In the genomic region with DNA sequence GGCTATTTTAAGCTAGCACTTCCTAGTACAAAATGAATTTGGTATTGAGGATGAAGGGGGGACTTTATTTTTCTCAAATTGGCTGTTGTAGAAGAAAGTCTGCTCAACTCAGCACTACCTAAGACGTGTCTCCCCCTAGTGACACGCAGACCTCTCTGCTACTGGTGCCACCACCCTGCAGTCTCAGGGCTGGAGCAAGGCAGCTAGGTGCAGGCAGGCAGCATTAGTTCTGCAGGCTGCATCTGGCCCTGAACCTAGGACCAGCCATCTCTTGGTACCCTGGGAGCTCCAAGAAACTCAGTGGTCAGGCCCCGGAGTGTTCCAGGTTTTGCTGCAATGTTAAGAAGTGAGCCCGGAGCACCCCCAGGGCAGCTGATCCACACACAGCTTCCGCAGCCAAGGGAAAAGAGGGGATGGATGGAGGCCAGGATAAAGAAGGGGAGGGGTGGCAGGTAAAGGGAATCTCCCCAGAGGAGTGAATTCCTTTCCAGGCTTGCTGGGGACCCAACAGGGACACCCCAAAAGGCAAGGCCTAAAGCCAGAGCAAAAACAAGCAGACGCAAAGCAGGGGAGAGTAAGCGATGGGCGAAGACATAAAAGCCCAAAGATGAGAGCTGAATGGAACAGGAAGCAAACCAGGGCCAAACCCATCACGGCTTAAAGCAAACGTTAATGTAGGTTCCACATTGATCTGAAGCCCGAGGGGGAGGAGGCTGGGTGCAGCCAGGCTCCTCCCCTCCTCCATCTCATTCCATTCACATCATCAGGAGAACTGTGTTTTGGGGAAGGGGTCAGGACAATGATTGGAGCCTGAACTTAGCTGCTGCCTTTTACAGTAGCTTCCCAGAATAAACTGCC, we compare ENCODE assay signal across 9 cellular contexts.
DNase-seq lines count a peak whose midpoint lies in the region; ATAC-seq, FAIRE-seq and TF ChIP-seq lines count a peak whose summit lies in the region.
"Had no signal": no experiment of that assay in that cellular context is flagged by ENCODE, and none has a peak within 500 bp of the region (broad histone marks: within the 10 kb centered on the region; RNA-seq: fewer than 3 reads in every experiment).

No MANE protein-coding gene starts in this region.

- H3K27ac ChIP-seq in astrocyte (ENCODE audit: low read depth, low read length) (peak overlapping the region; percentile 80), keratinocyte (ENCODE audit: control insufficient read depth, insufficient read depth, low read length) (no peak overlapping the region), uterus (peak overlapping the region; percentile 51 to 78)

- H3K27me3 ChIP-seq in astrocyte (ENCODE audit: insufficient read depth, low read length) (no peaks in the 10 kb centered on the region), keratinocyte (ENCODE audit: control insufficient read depth, extremely low read depth, insufficient read depth, low read length) (no peaks in the 10 kb centered on the region), uterus (no peaks in the 10 kb centered on the region)

- intact Hi-C loops in activated CD4-positive, alpha-beta memory T cell treated with anti-CD3 and anti-CD28 coated beads for 36 hours (cut with micrococcal nuclease): loop anchor here (5.0 kb wide), 1 partner anchor 345 kb away; no protein-coding TSS in a partner anchor
- intact Hi-C loops in uterus (cut with DNase I; ENCODE audit: low total_unique reads): loop anchor here (10.0 kb wide), 1 partner anchor 107 kb away; no protein-coding TSS in a partner anchor

- H3K36me3 ChIP-seq in astrocyte (ENCODE audit: insufficient read depth, low read length) (no peaks in the 10 kb centered on the region), keratinocyte (ENCODE audit: control insufficient read depth in 2 of 2, extremely low read depth in 1 of 2, insufficient read depth in 2 of 2, low read length in 2 of 2) (no peaks in the 10 kb centered on the region), uterus (no peaks in the 10 kb centered on the region)

- DNase-seq in activated CD4-positive, alpha-beta memory T cell treated with anti-CD3 and anti-CD28 coated beads, Interleukin-2, amount 10 ng/mL, durations not matched to agents 7 days and 5 days: peak; percentile 22
- DNase-seq in activated CD4-positive, alpha-beta memory T cell treated with anti-CD3 and anti-CD28 coated beads for 36 hours: no peak
- DNase-seq in HuH-7.5 (ENCODE audit: low spot score) (peak; percentile 52), astrocyte (ENCODE audit: low read depth) (no peak), keratinocyte (ENCODE audit: low read depth, low spot score) (no peak), uterus (no peak), amniotic stem cell (lab: John Stamatoyannopoulos, UW) (no peak)

- dilution Hi-C loops in keratinocyte (cut with MboI; ENCODE audit: extremely low pct_ligation_motif_present, low sequenced_read_pairs): no loop called here

- peak; percentile 26 for TF ChIP-seq CTCF in astrocyte (IDR thresholded peaks at IDR 0.05; ENCODE audit: insufficient read depth, low read depth, low read length)
- peak; percentile 29 to 74 (median 37) for TF ChIP-seq CTCF in keratinocyte (optimal IDR thresholded peaks at IDR 0.05 in 1 of 3, IDR thresholded peaks at IDR 0.05 in 1 of 3, conservative IDR thresholded peaks at IDR 0.05 in 1 of 3; ENCODE audit: extremely low read depth in 1 of 3, insufficient read depth in 2 of 3, low read length in 3 of 3)
- TF ChIP-seq CTCF in uterus (IDR thresholded peaks at IDR 0.05): peak in 1 of 4 experiments; percentile 25

- no peak for TF ChIP-seq POLR2A in uterus (IDR thresholded peaks at IDR 0.05)

- H3K9me3 Mint-ChIP-seq in activated CD4-positive, alpha-beta memory T cell treated with anti-CD3 and anti-CD28 coated beads, Interleukin-2, amount 10 ng/mL, durations not matched to agents 7 days and 5 days: no peaks in the 10 kb centered on the region
- H3K9me3 Mint-ChIP-seq in activated CD4-positive, alpha-beta memory T cell treated with anti-CD3 and anti-CD28 coated beads for 36 hours: no peaks in the 10 kb centered on the region
- H3K9me3 Mint-ChIP-seq in astrocyte (ENCODE audit: unreplicated experiment): no peaks in the 10 kb centered on the region
- H3K9me3 Mint-ChIP-seq: central memory CD8-positive, alpha-beta T cell had no signal

- POLR2A ChIA-PET in activated CD4-positive, alpha-beta memory T cell treated with anti-CD3 and anti-CD28 coated beads, Interleukin-2, amount 10 ng/mL, durations not matched to agents 7 days and 5 days (lab: Charles Lee): no interaction called here
- POLR2A ChIA-PET in activated CD4-positive, alpha-beta memory T cell treated with anti-CD3 and anti-CD28 coated beads for 36 hours (lab: Charles Lee): interaction anchor here (1.4 kb wide), 1 partner anchor 9 kb away, joined by 3 read pairs; no protein-coding TSS in a partner anchor

- H3K4me1 ChIP-seq in astrocyte (ENCODE audit: insufficient read depth, low read length) (peaks cover 33% of the 10 kb centered on the region), keratinocyte (ENCODE audit: control insufficient read depth, extremely low read depth, insufficient read depth, low read length) (peaks cover 9% of the 10 kb centered on the region), uterus (peaks cover 0 to 11% of the 10 kb centered on the region in 2 donors)

- ATAC-seq in HG03175 (IDR thresholded peaks at IDR 0.05; ENCODE audit: unreplicated experiment): no peak

- H3K4me1 Mint-ChIP-seq in activated CD4-positive, alpha-beta memory T cell treated with anti-CD3 and anti-CD28 coated beads, Interleukin-2, amount 10 ng/mL, durations not matched to agents 7 days and 5 days: peaks cover 21% of the 10 kb centered on the region
- H3K4me1 Mint-ChIP-seq in activated CD4-positive, alpha-beta memory T cell treated with anti-CD3 and anti-CD28 coated beads for 36 hours (ENCODE audit: low read depth): no peaks in the 10 kb centered on the region
- H3K4me1 Mint-ChIP-seq in astrocyte (ENCODE audit: low read depth, unreplicated experiment): peaks cover 7% of the 10 kb centered on the region

- H3K4me3 Mint-ChIP-seq in activated CD4-positive, alpha-beta memory T cell treated with anti-CD3 and anti-CD28 coated beads, Interleukin-2, amount 10 ng/mL, durations not matched to agents 7 days and 5 days: no peak overlapping the region
- no peak overlapping the region for H3K4me3 Mint-ChIP-seq in activated CD4-positive, alpha-beta memory T cell treated with anti-CD3 and anti-CD28 coated beads for 36 hours
- H3K4me3 Mint-ChIP-seq in astrocyte (ENCODE audit: unreplicated experiment): no peak overlapping the region
- H3K4me3 Mint-ChIP-seq: central memory CD8-positive, alpha-beta T cell had no signal

- no peaks in the 10 kb centered on the region for H3K9me1 ChIP-seq in keratinocyte (ENCODE audit: control insufficient read depth, extremely low read depth, insufficient read depth, low read length)

- FAIRE-seq in astrocyte (lab: Jason Lieb, UNC) (no peak), keratinocyte (lab: Jason Lieb, UNC) (no peak)

- no peak overlapping the region for H3K4me3 ChIP-seq in astrocyte (ENCODE audit: insufficient read depth, low read depth, low read length)
- H3K4me3 ChIP-seq in keratinocyte (ENCODE audit: control insufficient read depth in 2 of 3, extremely low read depth in 1 of 3, insufficient read depth in 2 of 3, low read depth in 1 of 3, low read length in 3 of 3): no peak overlapping the region
- H3K4me3 ChIP-seq in uterus: no peak overlapping the region

- H3K79me2 ChIP-seq in astrocyte (ENCODE audit: insufficient read depth, low read length) (peaks cover 13% of the 10 kb centered on the region), keratinocyte (ENCODE audit: control insufficient read depth, insufficient read depth, low read length) (no peaks in the 10 kb centered on the region)

- H3K27ac Mint-ChIP-seq in activated CD4-positive, alpha-beta memory T cell treated with anti-CD3 and anti-CD28 coated beads, Interleukin-2, amount 10 ng/mL, durations not matched to agents 7 days and 5 days: no peak overlapping the region
- no peak overlapping the region for H3K27ac Mint-ChIP-seq in activated CD4-positive, alpha-beta memory T cell treated with anti-CD3 and anti-CD28 coated beads for 36 hours
- no peak overlapping the region for H3K27ac Mint-ChIP-seq in astrocyte (ENCODE audit: unreplicated experiment)

- H4K20me1 ChIP-seq in astrocyte (ENCODE audit: insufficient read depth, low read length) (no peaks in the 10 kb centered on the region), keratinocyte (ENCODE audit: control insufficient read depth, extremely low read depth, insufficient read depth, low read length) (no peaks in the 10 kb centered on the region)

- H3K9ac ChIP-seq in astrocyte (ENCODE audit: low read length): peak overlapping the region; percentile 76
- no peak overlapping the region for H3K9ac ChIP-seq in keratinocyte (ENCODE audit: control insufficient read depth, extremely low read depth, insufficient read depth, low read length)

- H3K4me2 ChIP-seq in astrocyte (ENCODE audit: low read length) (peak overlapping the region; percentile 82), keratinocyte (ENCODE audit: control insufficient read depth, extremely low read depth, insufficient read depth, low read depth, low read length) (no peak overlapping the region)

- H3K9me3 ChIP-seq in astrocyte (ENCODE audit: insufficient read depth, low read depth, low read length) (no peaks in the 10 kb centered on the region), keratinocyte (ENCODE audit: control insufficient read depth, low read depth, low read length) (no peaks in the 10 kb centered on the region), uterus (no peaks in the 10 kb centered on the region)

- no peaks in the 10 kb centered on the region for H3K27me3 Mint-ChIP-seq in activated CD4-positive, alpha-beta memory T cell treated with anti-CD3 and anti-CD28 coated beads, Interleukin-2, amount 10 ng/mL, durations not matched to agents 7 days and 5 days
- peaks cover 4% of the 10 kb centered on the region for H3K27me3 Mint-ChIP-seq in activated CD4-positive, alpha-beta memory T cell treated with anti-CD3 and anti-CD28 coated beads for 36 hours
- peaks cover 6% of the 10 kb centered on the region for H3K27me3 Mint-ChIP-seq in astrocyte (ENCODE audit: low read depth, unreplicated experiment)

- CTCF ChIA-PET in activated CD4-positive, alpha-beta memory T cell treated with anti-CD3 and anti-CD28 coated beads, Interleukin-2, amount 10 ng/mL, durations not matched to agents 7 days and 5 days (lab: Charles Lee): interaction anchor here (3.4 to 3.5 kb wide), 2 partner anchors 9 to 15 kb away, joined by 13 to 19 read pairs; no protein-coding TSS in a partner anchor
- CTCF ChIA-PET in activated CD4-positive, alpha-beta memory T cell treated with anti-CD3 and anti-CD28 coated beads for 36 hours (lab: Charles Lee): interaction anchor here (1.0 to 1.5 kb wide), 3 partner anchors 15 to 447 kb away, joined by 3 to 5 read pairs (median 4); no protein-coding TSS in a partner anchor

- H3K36me3 Mint-ChIP-seq in activated CD4-positive, alpha-beta memory T cell treated with anti-CD3 and anti-CD28 coated beads, Interleukin-2, amount 10 ng/mL, durations not matched to agents 7 days and 5 days (ENCODE audit: low read depth): no peaks in the 10 kb centered on the region
- H3K36me3 Mint-ChIP-seq in activated CD4-positive, alpha-beta memory T cell treated with anti-CD3 and anti-CD28 coated beads for 36 hours: no peaks in the 10 kb centered on the region
- H3K36me3 Mint-ChIP-seq in astrocyte (ENCODE audit: low read depth, unreplicated experiment): no peaks in the 10 kb centered on the region

- H2AFZ ChIP-seq in astrocyte (ENCODE audit: low read depth, low read length): no peak overlapping the region
- no peak overlapping the region for H2AFZ ChIP-seq in keratinocyte (ENCODE audit: control insufficient read depth, low read length)

Comparison
In these comparisons a context has a peak if more than half of its experiments do, and no peak if none do; other contexts are left out.
1. DNase-seq: peak in activated CD4-positive, alpha-beta memory T cell treated with anti-CD3 and anti-CD28 coated beads, Interleukin-2, amount 10 ng/mL, durations not matched to agents 7 days and 5 days (single experiment) and HuH-7.5 (single experiment); none in activated CD4-positive, alpha-beta memory T cell treated with anti-CD3 and anti-CD28 coated beads for 36 hours (single experiment), astrocyte (single experiment), keratinocyte (single experiment), uterus (0 of 2) and amniotic stem cell (single experiment).